Comparison of ENCODE assay signal across 8 cellular contexts in genomic region chr20:45100563-45101245, GRCh38. TPM values are rescaled to one million over a fixed set of nuclear protein-coding genes. Genes with fewer than 3 reads are reported as not detected.
DNase-seq lines count a peak whose midpoint lies in the region; ATAC-seq and TF ChIP-seq lines count a peak whose summit lies in the region.

A gene with protein sequence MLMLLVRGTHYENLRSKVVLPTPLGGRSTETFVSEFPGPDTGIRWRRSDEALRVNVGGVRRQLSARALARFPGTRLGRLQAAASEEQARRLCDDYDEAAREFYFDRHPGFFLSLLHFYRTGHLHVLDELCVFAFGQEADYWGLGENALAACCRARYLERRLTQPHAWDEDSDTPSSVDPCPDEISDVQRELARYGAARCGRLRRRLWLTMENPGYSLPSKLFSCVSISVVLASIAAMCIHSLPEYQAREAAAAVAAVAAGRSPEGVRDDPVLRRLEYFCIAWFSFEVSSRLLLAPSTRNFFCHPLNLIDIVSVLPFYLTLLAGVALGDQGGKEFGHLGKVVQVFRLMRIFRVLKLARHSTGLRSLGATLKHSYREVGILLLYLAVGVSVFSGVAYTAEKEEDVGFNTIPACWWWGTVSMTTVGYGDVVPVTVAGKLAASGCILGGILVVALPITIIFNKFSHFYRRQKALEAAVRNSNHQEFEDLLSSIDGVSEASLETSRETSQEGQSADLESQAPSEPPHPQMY (minus strand): TSS chr20:45101127. CDS start chr20:45099236, 1,891 bp downstream.

- no peaks in the 10 kb centered on the region for H3K36me3 Mint-ChIP-seq in neural progenitor cell
- H3K36me3 Mint-ChIP-seq in activated T-helper 1 cell treated with anti-CD3 and anti-CD28 coated beads, Interleukin-12 subunit alpha, Interleukin-12 subunit beta, Interleukin-2, Interleukin-4 antibody, amounts not matched to agents 30 ng/mL and 10 ng/mL and 1 ng/mL, durations not matched to agents 14 hours and 24 hours and 36 hours (ENCODE audit: low read depth) = peaks cover 2% of the 10 kb centered on the region

- H3K9ac ChIP-seq in NT2/D1 (ENCODE audit: insufficient read length, low read depth) (peak within 1 kb of the TSS; percentile 59), fibroblast of lung (ENCODE audit: insufficient read depth, low read length) (no peak within 1 kb of the TSS), neural progenitor cell (no peak within 1 kb of the TSS)

- no peak within 1 kb of the TSS for H3K27ac Mint-ChIP-seq in neural progenitor cell
- H3K27ac Mint-ChIP-seq in activated T-helper 1 cell treated with anti-CD3 and anti-CD28 coated beads, Interleukin-12 subunit alpha, Interleukin-12 subunit beta, Interleukin-2, Interleukin-4 antibody, amounts not matched to agents 30 ng/mL and 10 ng/mL and 1 ng/mL, durations not matched to agents 14 hours and 24 hours and 36 hours = no peak within 1 kb of the TSS

- DNase-seq in ELF-1 (ENCODE audit: low read depth, low spot score) (peak; percentile 76), NT2/D1 (ENCODE audit: low read depth, low spot score) (peak; percentile 55), fibroblast of lung (ENCODE audit: low read depth in 2 of 2) (peak in 1 of 2 donors; percentile 30), neural progenitor cell (ENCODE audit: low spot score) (peak; percentile 72), NCI-H2171 (lab: John Stamatoyannopoulos, UW) (no peak)
- no peak for DNase-seq in activated T-helper 1 cell treated with anti-CD3 and anti-CD28 coated beads, Interleukin-12 subunit alpha, Interleukin-12 subunit beta, Interleukin-2, Interleukin-4 antibody, amounts not matched to agents 30 ng/mL and 10 ng/mL and 1 ng/mL, durations not matched to agents 14 hours and 24 hours and 36 hours (ENCODE audit: low spot score)

- H3K36me3 ChIP-seq in NT2/D1 (ENCODE audit: insufficient read depth, insufficient read length, low read length) = no peaks in the 10 kb centered on the region
- no peaks in the 10 kb centered on the region for H3K36me3 ChIP-seq in fibroblast of lung (ENCODE audit: control insufficient read depth, insufficient read depth, low read length)
- H3K36me3 ChIP-seq in neural progenitor cell = no peaks in the 10 kb centered on the region

- H4K20me1 ChIP-seq in fibroblast of lung (ENCODE audit: control insufficient read depth, extremely low read depth, insufficient read depth, low read length) = no peaks in the 10 kb centered on the region
- H4K20me1 ChIP-seq in neural progenitor cell (ENCODE audit: low read depth) = no peaks in the 10 kb centered on the region

- peaks cover 27% of the 10 kb centered on the region for H3K27me3 Mint-ChIP-seq in neural progenitor cell (ENCODE audit: insufficient read depth, low read depth)
- peaks cover 48% of the 10 kb centered on the region for H3K27me3 Mint-ChIP-seq in activated T-helper 1 cell treated with anti-CD3 and anti-CD28 coated beads, Interleukin-12 subunit alpha, Interleukin-12 subunit beta, Interleukin-2, Interleukin-4 antibody, amounts not matched to agents 30 ng/mL and 10 ng/mL and 1 ng/mL, durations not matched to agents 14 hours and 24 hours and 36 hours (ENCODE audit: insufficient read depth)

- H3K4me1 ChIP-seq in NT2/D1 (ENCODE audit: insufficient read depth, insufficient read length) = no peaks in the 10 kb centered on the region
- no peaks in the 10 kb centered on the region for H3K4me1 ChIP-seq in fibroblast of lung (ENCODE audit: control insufficient read depth, extremely low read depth, insufficient read depth, low read length)
- no peaks in the 10 kb centered on the region for H3K4me1 ChIP-seq in neural progenitor cell

- no peaks in the 10 kb centered on the region for H3K79me2 ChIP-seq in fibroblast of lung (ENCODE audit: control insufficient read depth, insufficient read depth, low read length)
- no peaks in the 10 kb centered on the region for H3K79me2 ChIP-seq in neural progenitor cell (ENCODE audit: low read depth)

- TF ChIP-seq CTCF in fibroblast of lung (conservative IDR thresholded peaks at IDR 0.05 in 1 of 2, IDR thresholded peaks at IDR 0.05 in 1 of 2; ENCODE audit: low read depth in 1 of 2, low read length in 2 of 2) (peak in 1 of 2 donors; percentile 5), neural progenitor cell (IDR thresholded peaks at IDR 0.05) (peak; percentile 8)

- H3K4me3 ChIP-seq in NT2/D1 (ENCODE audit: insufficient read length, low read depth) (peak within 1 kb of the TSS; percentile 30), fibroblast of lung (replicated peaks in 1 of 4; ENCODE audit: control extremely low read depth in 1 of 4, insufficient read depth in 1 of 4, low read depth in 3 of 4, low read length in 4 of 4) (peak within 1 kb of the TSS in 1 of 4 experiments; percentile 27), neural progenitor cell (peak within 1 kb of the TSS; percentile 34)

- H3F3A ChIP-seq in neural progenitor cell (ENCODE audit: low read depth) = no peaks in the 10 kb centered on the region

- H3K27ac ChIP-seq in fibroblast of lung (ENCODE audit: insufficient read depth, low read length) = no peak within 1 kb of the TSS
- no peak within 1 kb of the TSS for H3K27ac ChIP-seq in neural progenitor cell

- intact Hi-C loops in activated T-helper 1 cell treated with anti-CD3 and anti-CD28 coated beads, Interleukin-12 subunit alpha, Interleukin-12 subunit beta, Interleukin-2, Interleukin-4 antibody, amounts not matched to agents 30 ng/mL and 10 ng/mL and 1 ng/mL, durations not matched to agents 14 hours and 24 hours and 36 hours (cut with micrococcal nuclease) = no loop called here

- H3K4me3 Mint-ChIP-seq in neural progenitor cell = peak within 1 kb of the TSS; percentile 52
- H3K4me3 Mint-ChIP-seq in activated T-helper 1 cell treated with anti-CD3 and anti-CD28 coated beads, Interleukin-12 subunit alpha, Interleukin-12 subunit beta, Interleukin-2, Interleukin-4 antibody, amounts not matched to agents 30 ng/mL and 10 ng/mL and 1 ng/mL, durations not matched to agents 14 hours and 24 hours and 36 hours = no peak within 1 kb of the TSS

- peaks cover 4% of the 10 kb centered on the region for H3K4me1 Mint-ChIP-seq in neural progenitor cell
- peaks cover 7% of the 10 kb centered on the region for H3K4me1 Mint-ChIP-seq in activated T-helper 1 cell treated with anti-CD3 and anti-CD28 coated beads, Interleukin-12 subunit alpha, Interleukin-12 subunit beta, Interleukin-2, Interleukin-4 antibody, amounts not matched to agents 30 ng/mL and 10 ng/mL and 1 ng/mL, durations not matched to agents 14 hours and 24 hours and 36 hours (ENCODE audit: low read depth)

- H3K9me3 ChIP-seq in NT2/D1 (ENCODE audit: insufficient read depth, low read length) = no peaks in the 10 kb centered on the region; the same call in 1 of the 2 replicates
- no peaks in the 10 kb centered on the region for H3K9me3 ChIP-seq in fibroblast of lung (ENCODE audit: control insufficient read depth, insufficient read depth, low read depth, low read length)
- H3K9me3 ChIP-seq in neural progenitor cell (ENCODE audit: low read depth) = no peaks in the 10 kb centered on the region

- no peak within 1 kb of the TSS for H3K4me2 ChIP-seq in fibroblast of lung (ENCODE audit: extremely low read depth, insufficient read depth, low read length)
- peak within 1 kb of the TSS; percentile 62 for H3K4me2 ChIP-seq in neural progenitor cell

- H2AFZ ChIP-seq in fibroblast of lung (ENCODE audit: low read length) (peak within 1 kb of the TSS; percentile 2), neural progenitor cell (replicated peaks) (peak within 1 kb of the TSS; percentile 67)

- H3K9me3 Mint-ChIP-seq in neural progenitor cell = no peaks in the 10 kb centered on the region
- H3K9me3 Mint-ChIP-seq in activated T-helper 1 cell treated with anti-CD3 and anti-CD28 coated beads, Interleukin-12 subunit alpha, Interleukin-12 subunit beta, Interleukin-2, Interleukin-4 antibody, amounts not matched to agents 30 ng/mL and 10 ng/mL and 1 ng/mL, durations not matched to agents 14 hours and 24 hours and 36 hours = no peaks in the 10 kb centered on the region

- ATAC-seq in HG03460 (IDR thresholded peaks at IDR 0.05; ENCODE audit: unreplicated experiment) = no peak
- ATAC-seq in HG03469 (IDR thresholded peaks at IDR 0.05; ENCODE audit: unreplicated experiment) = no peak

- H3K27me3 ChIP-seq in NT2/D1 (ENCODE audit: insufficient read depth, insufficient read length) = peaks cover 52% of the 10 kb centered on the region
- H3K27me3 ChIP-seq in fibroblast of lung (ENCODE audit: control insufficient read depth, insufficient read depth, low read length) = peaks cover 11% of the 10 kb centered on the region
- H3K27me3 ChIP-seq in neural progenitor cell = peaks cover 60% of the 10 kb centered on the region

RNA-seq across cellular contexts. Expression of the gene that starts here (rescaled TPM):
- 0.26 and 0.50 TPM in 2 replicates for total RNA-seq in fibroblast of lung
- 0.24 and 0.33 TPM in 2 replicates for polyA plus RNA-seq in fibroblast of lung
- 0.24 and 0.42 TPM in 2 replicates for polyA plus RNA-seq in fibroblast of lung (2012)
- polyA minus RNA-seq in fibroblast of lung (ENCODE audit: low replicate concordance) = 1.8 TPM in 1 of 2 replicates, not detected in the other
- total RNA-seq in neural progenitor cell (ENCODE audit: low replicate concordance) = 0.03 TPM in 1 of 2 replicates, not detected in the other
- 0.49 and 0.51 TPM in 2 replicates for total RNA-seq in activated T-helper 1 cell treated with anti-CD3 and anti-CD28 coated beads, Interleukin-12 subunit alpha, Interleukin-12 subunit beta, Interleukin-2, Interleukin-4 antibody, amounts not matched to agents 30 ng/mL and 10 ng/mL and 1 ng/mL, durations not matched to agents 14 hours and 24 hours and 36 hours

Comparison
In these comparisons a context has a peak if more than half of its experiments do, and no peak if none do; other contexts are left out.
1. Peak in DNase-seq, H3K4me3 ChIP-seq and H3K4me2 ChIP-seq in neural progenitor cell; RNA of the gene not detected or under 1 TPM.
2. DNase-seq: peak in ELF-1 (single experiment) and NT2/D1 (single experiment); none in activated T-helper 1 cell treated with anti-CD3 and anti-CD28 coated beads, Interleukin-12 subunit alpha, Interleukin-12 subunit beta, Interleukin-2, Interleukin-4 antibody, amounts not matched to agents 30 ng/mL and 10 ng/mL and 1 ng/mL, durations not matched to agents 14 hours and 24 hours and 36 hours (single experiment) and NCI-H2171 (single experiment).